Comparison of ENCODE assay signal across 16 cellular contexts in genomic region chr1:235838021-235838420, GRCh38.
"Had no signal": no experiment of that assay in that cellular context is flagged by ENCODE, and none has a peak within 500 bp of the region (broad histone marks: within the 10 kb centered on the region; RNA-seq: fewer than 3 reads in every experiment).

No MANE protein-coding gene starts in this region.

- DNase-seq: activated B cell treated with CpG ODN at 0.5 μM for 24 hours; activated CD4-positive, alpha-beta T cell treated with anti-CD3 and anti-CD28 coated beads, Interleukin-2, amount 50 U/mL, for 4 hours; activated naive CD4-positive, alpha-beta T cell treated with anti-CD3 and anti-CD28 coated beads, Interleukin-2, amount 10 ng/mL, durations not matched to agents 7 days and 5 days; brain microvascular endothelial cell; cerebellar nuclear complex; dermis blood vessel endothelial cell; left colon; naive thymus-derived CD8-positive, alpha-beta T cell; occipital lobe; right lobe of liver; stimulated activated naive CD4-positive, alpha-beta T cell treated with Interleukin-2 at 50 U/mL for 16 hours; T-helper 17 cell; upper lobe of right lung had no signal

- H3K4me3 ChIP-seq: right lobe of liver, upper lobe of right lung had no signal

- H3K27me3 ChIP-seq: brain microvascular endothelial cell, right lobe of liver, upper lobe of right lung had no signal

- H3K27ac Mint-ChIP-seq: activated naive CD4-positive, alpha-beta T cell treated with anti-CD3 and anti-CD28 coated beads, Interleukin-2, amount 10 ng/mL, durations not matched to agents 7 days and 5 days; progenitor cell of endocrine pancreas; T-helper 17 cell had no signal

- ATAC-seq: esophagus mucosa; left colon; naive thymus-derived CD8-positive, alpha-beta T cell; right lobe of liver; T-helper 17 cell; upper lobe of right lung had no signal

- H3K9me3 Mint-ChIP-seq: activated B cell treated with CpG ODN at 0.5 μM for 24 hours; activated naive CD4-positive, alpha-beta T cell treated with anti-CD3 and anti-CD28 coated beads, Interleukin-2, amount 10 ng/mL, durations not matched to agents 7 days and 5 days; activated T-helper 2 cell treated with anti-CD3 and anti-CD28 coated beads, Interferon-gamma antibody, Interleukin-2, Interleukin-4, amounts not matched to agents 10 μg/mL and 5 μg/mL and 100 μg/mL, durations not matched to agents 14 hours and 24 hours and 36 hours; naive thymus-derived CD8-positive, alpha-beta T cell had no signal

- H3K27ac ChIP-seq: brain microvascular endothelial cell, right lobe of liver, upper lobe of right lung had no signal

- H3K9me3 ChIP-seq: right lobe of liver, upper lobe of right lung had no signal

- H3K4me3 Mint-ChIP-seq: activated B cell treated with CpG ODN at 0.5 μM for 24 hours; activated naive CD4-positive, alpha-beta T cell treated with anti-CD3 and anti-CD28 coated beads, Interleukin-2, amount 10 ng/mL, durations not matched to agents 7 days and 5 days; naive thymus-derived CD8-positive, alpha-beta T cell; T-helper 17 cell had no signal

- H3K27me3 Mint-ChIP-seq: activated B cell treated with CpG ODN at 0.5 μM for 24 hours; activated naive CD4-positive, alpha-beta T cell treated with anti-CD3 and anti-CD28 coated beads, Interleukin-2, amount 10 ng/mL, durations not matched to agents 7 days and 5 days; naive thymus-derived CD8-positive, alpha-beta T cell; progenitor cell of endocrine pancreas; T-helper 17 cell had no signal

- H3K36me3 ChIP-seq: brain microvascular endothelial cell, right lobe of liver, upper lobe of right lung had no signal
